10 cellular contexts compared by ENCODE assay signal in genomic region chr9:136738960-136739359, GRCh38. TPM values are rescaled to one million over a fixed set of nuclear protein-coding genes. Genes with fewer than 3 reads are reported as not detected.
"Had no signal": no experiment of that assay in that cellular context is flagged by ENCODE, and none has a peak within 500 bp of the region (broad histone marks: within the 10 kb centered on the region; RNA-seq: fewer than 3 reads in every experiment).

No MANE protein-coding gene starts in this region.

- H3K4me3 ChIP-seq: GM23338, HAP-1 had no signal

- ATAC-seq: GM23338, HCT116 had no signal

- H2AFZ ChIP-seq: GM23338 had no signal

- H3K4me2 ChIP-seq: GM23338 had no signal

- H3K4me3 Mint-ChIP-seq: GM23338, HFFc6 had no signal

- H3K9me3 ChIP-seq: HAP-1 had no signal

- FAIRE-seq: HTR-8/SVneo had no signal

- H3K9me3 Mint-ChIP-seq: GM23338, HFFc6 had no signal

- H3K4me1 ChIP-seq: HAP-1 had no signal

- DNase-seq: H7, HFFc6, IMR-90, KBM-7 had no signal

- H3K36me3 ChIP-seq: HAP-1 had no signal

- H3K27ac Mint-ChIP-seq: GM23338, HFFc6 had no signal

RNA-seq across cellular contexts. Expression of gene LCN10, which starts 3.8 kb away (rescaled TPM):
- total RNA-seq: H4, HFFc6, HT-29, IMR-90 had no signal
- polyA plus RNA-seq: IMR-90 had no signal

RNA-seq across cellular contexts. Expression of gene LCN6, which starts 9.4 kb away (rescaled TPM):
- total RNA-seq: GM23338, H4, H7, HFFc6, HT-29, IMR-90 had no signal
- polyA plus RNA-seq: GM23338, IMR-90 had no signal

RNA-seq across cellular contexts. Expression of gene LCN8, which starts 19.1 kb away (rescaled TPM):
- total RNA-seq: GM23338, H4, H7, HFFc6, HT-29, IMR-90 had no signal
- polyA plus RNA-seq: GM23338, IMR-90 had no signal

RNA-seq across cellular contexts. Expression of gene LCN15, which starts 25.4 kb away (rescaled TPM):
- total RNA-seq: H4, H7, HFFc6, HT-29, IMR-90 had no signal
- polyA plus RNA-seq: IMR-90 had no signal

RNA-seq across cellular contexts. Expression of gene DIPK1B, which starts 26.6 kb away (rescaled TPM):
- total RNA-seq: HFFc6, HT-29 had no signal
